In genomic region chr11:97739892-97740782, GRCh38 we compare ENCODE assay signal across 9 cellular contexts.
DNase-seq lines count a peak whose midpoint lies in the region; TF ChIP-seq lines count a peak whose summit lies in the region.
"Had no signal": no experiment of that assay in that cellular context is flagged by ENCODE, and none has a peak within 500 bp of the region (broad histone marks: within the 10 kb centered on the region; RNA-seq: fewer than 3 reads in every experiment).

No MANE protein-coding gene starts in this region.

- no peaks in the 10 kb centered on the region for H3K79me2 ChIP-seq in smooth muscle cell (ENCODE audit: low read depth)

- no peaks in the 10 kb centered on the region for H3K36me3 ChIP-seq in smooth muscle cell (ENCODE audit: low read depth)

- no peaks in the 10 kb centered on the region for H3K27me3 Mint-ChIP-seq in activated T-helper 2 cell treated with anti-CD3 and anti-CD28 coated beads, Interferon-gamma antibody, Interleukin-2, Interleukin-4, amounts not matched to agents 10 μg/mL and 5 μg/mL and 100 μg/mL, durations not matched to agents 14 hours and 24 hours and 36 hours (ENCODE audit: low read depth)

- peaks cover 21% of the 10 kb centered on the region for H3F3A ChIP-seq in smooth muscle cell (ENCODE audit: low read depth)

- no peak for TF ChIP-seq CTCF in smooth muscle cell (IDR thresholded peaks at IDR 0.05; ENCODE audit: borderline replicate concordance, insufficient read depth, poor library complexity, severe bottlenecking)

- 32% methylated on average over 4 of the region's 4 CpGs for WGBS in smooth muscle cell (ENCODE audit: low lambda C conversion rate)

- H3K4me1 Mint-ChIP-seq in activated T-helper 2 cell treated with anti-CD3 and anti-CD28 coated beads, Interferon-gamma antibody, Interleukin-2, Interleukin-4, amounts not matched to agents 10 μg/mL and 5 μg/mL and 100 μg/mL, durations not matched to agents 14 hours and 24 hours and 36 hours (ENCODE audit: low read depth): no peaks in the 10 kb centered on the region

- no peaks in the 10 kb centered on the region for H3K36me3 Mint-ChIP-seq in activated T-helper 2 cell treated with anti-CD3 and anti-CD28 coated beads, Interferon-gamma antibody, Interleukin-2, Interleukin-4, amounts not matched to agents 10 μg/mL and 5 μg/mL and 100 μg/mL, durations not matched to agents 14 hours and 24 hours and 36 hours (ENCODE audit: low read depth)

- H3K27ac ChIP-seq in smooth muscle cell (ENCODE audit: low read depth): peak overlapping the region; percentile 61

- no peak overlapping the region for H3K4me3 Mint-ChIP-seq in activated T-helper 2 cell treated with anti-CD3 and anti-CD28 coated beads, Interferon-gamma antibody, Interleukin-2, Interleukin-4, amounts not matched to agents 10 μg/mL and 5 μg/mL and 100 μg/mL, durations not matched to agents 14 hours and 24 hours and 36 hours (ENCODE audit: low read depth)

- no peaks in the 10 kb centered on the region for H3K27me3 ChIP-seq in smooth muscle cell (ENCODE audit: low read depth)

- H3K4me3 ChIP-seq in smooth muscle cell: no peak overlapping the region

- H2AFZ ChIP-seq in smooth muscle cell (ENCODE audit: low read depth): peak overlapping the region; percentile 40

- H3K9me3 ChIP-seq in smooth muscle cell (replicated peaks; ENCODE audit: low read depth): no peaks in the 10 kb centered on the region

- H3K9me3 Mint-ChIP-seq in activated T-helper 2 cell treated with anti-CD3 and anti-CD28 coated beads, Interferon-gamma antibody, Interleukin-2, Interleukin-4, amounts not matched to agents 10 μg/mL and 5 μg/mL and 100 μg/mL, durations not matched to agents 14 hours and 24 hours and 36 hours: peaks cover 27% of the 10 kb centered on the region

- intact Hi-C loops in activated T-helper 2 cell treated with anti-CD3 and anti-CD28 coated beads, Interferon-gamma antibody, Interleukin-2, Interleukin-4, amounts not matched to agents 10 μg/mL and 5 μg/mL and 100 μg/mL, durations not matched to agents 14 hours and 24 hours and 36 hours (cut with micrococcal nuclease): no loop called here

- DNase-seq in NCI-H345 (lab: John Stamatoyannopoulos, UW) (peak; percentile 25), NCI-H345 treated with DMSO at 0.1 percent for 48 hours (lab: John Stamatoyannopoulos, UW; ENCODE audit: unreplicated experiment) (no peak), SHP77 treated with DMSO at 0.1 percent for 48 hours (lab: John Stamatoyannopoulos, UW) (peak; percentile 63), glomerular endothelial cell (ENCODE audit: extremely low read depth, low read depth, low spot score) (peak; percentile 71), smooth muscle cell (lab: John Stamatoyannopoulos, UW; ENCODE audit: unreplicated experiment) (no peak), CD1c-positive myeloid dendritic cell (ENCODE audit: extremely low spot score) (no peak)
- DNase-seq in activated T-helper 2 cell treated with anti-CD3 and anti-CD28 coated beads, Interferon-gamma antibody, Interleukin-2, Interleukin-4, amounts not matched to agents 10 μg/mL and 5 μg/mL and 100 μg/mL, durations not matched to agents 14 hours and 24 hours and 36 hours (ENCODE audit: low spot score): no peak
- DNase-seq in activated CD4-positive, alpha-beta T cell treated with anti-CD3 and anti-CD28 coated beads for 48 hours: no peak
- DNase-seq: MM.1S had no signal

- H3K9ac ChIP-seq in smooth muscle cell (ENCODE audit: low read depth): no peak overlapping the region

- no peaks in the 10 kb centered on the region for H3K4me1 ChIP-seq in smooth muscle cell (ENCODE audit: low read depth)

- peak overlapping the region; percentile 23 for H3K4me2 ChIP-seq in smooth muscle cell

- no peak overlapping the region for H3K27ac Mint-ChIP-seq in activated T-helper 2 cell treated with anti-CD3 and anti-CD28 coated beads, Interferon-gamma antibody, Interleukin-2, Interleukin-4, amounts not matched to agents 10 μg/mL and 5 μg/mL and 100 μg/mL, durations not matched to agents 14 hours and 24 hours and 36 hours

- H4K20me1 ChIP-seq in smooth muscle cell (ENCODE audit: low read depth): no peaks in the 10 kb centered on the region

Comparison
In these comparisons a context has a peak if more than half of its experiments do, and no peak if none do; other contexts are left out.
1. DNase-seq: peak in NCI-H345 (single experiment), SHP77 treated with DMSO at 0.1 percent for 48 hours (single experiment) and glomerular endothelial cell (single experiment); none in NCI-H345 treated with DMSO at 0.1 percent for 48 hours (single experiment), smooth muscle cell (single experiment), activated T-helper 2 cell treated with anti-CD3 and anti-CD28 coated beads, Interferon-gamma antibody, Interleukin-2, Interleukin-4, amounts not matched to agents 10 μg/mL and 5 μg/mL and 100 μg/mL, durations not matched to agents 14 hours and 24 hours and 36 hours (single experiment), activated CD4-positive, alpha-beta T cell treated with anti-CD3 and anti-CD28 coated beads for 48 hours (single experiment) and CD1c-positive myeloid dendritic cell (single experiment).